In genomic region chr6:8335896-8336295, GRCh38 we compare ENCODE assay signal across 25 cellular contexts.
"Had no signal": no experiment of that assay in that cellular context is flagged by ENCODE, and none has a peak within 500 bp of the region (broad histone marks: within the 10 kb centered on the region; RNA-seq: fewer than 3 reads in every experiment).

No MANE protein-coding gene starts in this region.

- H2AFZ ChIP-seq: parathyroid adenoma had no signal

- H3K36me3 ChIP-seq: colonic mucosa, esophagus muscularis mucosa, left lung, neural progenitor cell, right atrium auricular region, suprapubic skin, transverse colon, vagina had no signal

- H3K27ac ChIP-seq: colonic mucosa, esophagus muscularis mucosa, foreskin keratinocyte, left lung, neural progenitor cell, parathyroid adenoma, right atrium auricular region, suprapubic skin, transverse colon, vagina had no signal

- ATAC-seq: left cardiac atrium; left lung; naive thymus-derived CD4-positive, alpha-beta T cell; sciatic nerve; stimulated activated naive CD8-positive, alpha-beta T cell treated with anti-CD3 and anti-CD28 coated beads, Interleukin-15, amount 100 ng/mL, for 72 hours had no signal

- FAIRE-seq: kidney had no signal

- H3K4me3 ChIP-seq: colonic mucosa, esophagus muscularis mucosa, left lung, neural progenitor cell, right atrium auricular region, smooth muscle cell, suprapubic skin, transverse colon, vagina had no signal

- H3K4me1 ChIP-seq: colonic mucosa, esophagus muscularis mucosa, left lung, parathyroid adenoma, right atrium auricular region, suprapubic skin, transverse colon, vagina had no signal

- H3K4me2 ChIP-seq: neural progenitor cell, smooth muscle cell had no signal

- H3K9me3 ChIP-seq: colonic mucosa, esophagus muscularis mucosa, left lung, right atrium auricular region, suprapubic skin, transverse colon, vagina had no signal

- DNase-seq: colonic mucosa; effector CD8-positive, alpha-beta T cell; endodermal cell; kidney; left cardiac atrium; left lung; mesendoderm; midbrain; naive thymus-derived CD4-positive, alpha-beta T cell; stimulated activated CD4-positive, alpha-beta T cell treated with anti-CD3 and anti-CD28 coated beads, Interleukin-12 subunit alpha, Interleukin-12 subunit beta, amount 100 ng/mL, for 4 hours; stimulated activated CD4-positive, alpha-beta T cell treated with anti-CD3 and anti-CD28 coated beads, Interleukin-1b, Interleukin-23, amount 100 ng/mL, for 48 hours; stimulated activated CD4-positive, alpha-beta T cell treated with anti-CD3 and anti-CD28 coated beads, Interleukin-4, amount 100 ng/mL, for 1 hour; stimulated activated CD8-positive, alpha-beta memory T cell treated with anti-CD3 and anti-CD28 coated beads, Interleukin-4, amount 100 ng/mL, for 48 hours; stimulated activated naive CD4-positive, alpha-beta T cell; stimulated activated naive CD8-positive, alpha-beta T cell treated with anti-CD3 and anti-CD28 coated beads, Interleukin-15, amount 100 ng/mL, for 72 hours; transverse colon had no signal

- H3K79me2 ChIP-seq: parathyroid adenoma had no signal
